In the genomic region with DNA sequence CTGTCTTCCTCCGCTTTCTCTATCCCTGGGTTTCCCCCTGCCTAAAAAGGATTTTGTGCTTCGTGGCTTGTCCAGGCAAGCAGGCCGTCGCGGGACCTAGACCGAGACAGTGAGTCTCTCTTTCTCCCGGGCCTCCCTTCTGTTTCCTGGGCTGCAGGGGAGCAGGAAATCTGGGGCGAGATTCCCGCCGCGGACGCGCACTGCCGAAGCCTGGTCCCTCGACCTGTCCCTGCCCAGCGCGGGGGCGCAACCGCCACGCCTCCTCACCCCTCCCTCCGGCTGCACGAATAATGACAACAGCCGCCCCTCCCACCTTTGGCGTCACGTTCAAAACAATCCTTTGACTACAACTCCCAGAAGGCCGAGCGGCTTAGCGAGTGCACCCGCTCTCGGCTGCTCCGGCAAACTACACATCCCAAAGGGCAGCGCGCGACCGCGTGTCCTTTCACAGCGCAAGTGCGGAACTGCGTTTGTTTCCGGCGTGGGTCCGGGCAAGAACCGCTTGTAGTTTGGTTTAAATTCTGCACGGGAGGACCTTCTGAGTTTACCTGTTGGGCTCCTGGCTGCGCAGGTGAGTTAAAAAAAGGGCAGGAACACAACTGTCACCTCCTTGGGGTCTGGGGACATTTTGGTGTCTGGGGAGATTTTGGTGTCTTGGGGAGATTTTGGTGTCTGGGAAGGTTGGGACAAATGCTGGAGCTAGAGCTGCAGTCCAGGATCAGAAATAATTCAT, we compare ENCODE assay signal across 1 cellular context.
A peak's percentile ranks its signal among the peaks of the same experiment; 100 is the strongest.
TF ChIP-seq lines count a peak whose summit lies in the region.

A gene (plus strand): TSS at position 473 of the 733 bp plus-strand sequence. CDS start 1,715 bp downstream, outside the sequence.

TF ChIP-seq in HEK293, 187 proteins besides CTCF, POLR2A, EP300 and RAD21 (continued from another document and continues in another):
- TF ChIP-seq, protein P1, sequence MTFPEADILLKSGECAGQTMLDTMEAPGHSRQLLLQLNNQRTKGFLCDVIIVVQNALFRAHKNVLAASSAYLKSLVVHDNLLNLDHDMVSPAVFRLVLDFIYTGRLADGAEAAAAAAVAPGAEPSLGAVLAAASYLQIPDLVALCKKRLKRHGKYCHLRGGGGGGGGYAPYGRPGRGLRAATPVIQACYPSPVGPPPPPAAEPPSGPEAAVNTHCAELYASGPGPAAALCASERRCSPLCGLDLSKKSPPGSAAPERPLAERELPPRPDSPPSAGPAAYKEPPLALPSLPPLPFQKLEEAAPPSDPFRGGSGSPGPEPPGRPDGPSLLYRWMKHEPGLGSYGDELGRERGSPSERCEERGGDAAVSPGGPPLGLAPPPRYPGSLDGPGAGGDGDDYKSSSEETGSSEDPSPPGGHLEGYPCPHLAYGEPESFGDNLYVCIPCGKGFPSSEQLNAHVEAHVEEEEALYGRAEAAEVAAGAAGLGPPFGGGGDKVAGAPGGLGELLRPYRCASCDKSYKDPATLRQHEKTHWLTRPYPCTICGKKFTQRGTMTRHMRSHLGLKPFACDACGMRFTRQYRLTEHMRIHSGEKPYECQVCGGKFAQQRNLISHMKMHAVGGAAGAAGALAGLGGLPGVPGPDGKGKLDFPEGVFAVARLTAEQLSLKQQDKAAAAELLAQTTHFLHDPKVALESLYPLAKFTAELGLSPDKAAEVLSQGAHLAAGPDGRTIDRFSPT (tag by site-specific recombination; IDR thresholded peaks at IDR 0.05): peak; percentile 72
- TF ChIP-seq ZNF302 (tag by site-specific recombination; IDR thresholded peaks at IDR 0.05; ENCODE audit: low read depth) (no peak), ZNF830 (tag by site-specific recombination; IDR thresholded peaks at IDR 0.05; ENCODE audit: low read depth) (no peak), OVOL3 (tag by site-specific recombination; IDR thresholded peaks at IDR 0.05) (no peak), ZNF335 (tag by site-specific recombination; conservative IDR thresholded peaks at IDR 0.05) (peak; percentile 81), ZNF112 (tag by site-specific recombination; IDR thresholded peaks at IDR 0.05) (no peak), ZXDB (tag by site-specific recombination; IDR thresholded peaks at IDR 0.05) (peak; percentile 77), TCF7L2 (IDR thresholded peaks at IDR 0.05; ENCODE audit: borderline replicate concordance, low read depth, low read length) (no peak), ZNF132 (tag by site-specific recombination; IDR thresholded peaks at IDR 0.05; ENCODE audit: borderline replicate concordance) (no peak), ZNF114 (tag by site-specific recombination; IDR thresholded peaks at IDR 0.05) (no peak), KLF16 (tag by site-specific recombination; IDR thresholded peaks at IDR 0.05) (peak; percentile 27; the same call in 1 of the 2 replicates), FEZF1 (tag by site-specific recombination; IDR thresholded peaks at IDR 0.05) (no peak), ZNF549 (tag by site-specific recombination; IDR thresholded peaks at IDR 0.05) (no peak), GLI4 (tag by site-specific recombination; IDR thresholded peaks at IDR 0.05) (no peak), ZNF350 (tag by site-specific recombination; IDR thresholded peaks at IDR 0.05) (no peak), HOXC10 (CRISPR knock-in tag; IDR thresholded peaks at IDR 0.05) (no peak), ZNF473 (tag by site-specific recombination; IDR thresholded peaks at IDR 0.05) (no peak), ZNF664 (tag by site-specific recombination; IDR thresholded peaks at IDR 0.05) (no peak), ZNF311 (tag by site-specific recombination; IDR thresholded peaks at IDR 0.05; ENCODE audit: borderline replicate concordance) (no peak), WT1 (tag by site-specific recombination; IDR thresholded peaks at IDR 0.05) (no peak), ZNF629 (tag by site-specific recombination; IDR thresholded peaks at IDR 0.05) (peak; percentile 86), ZNF600 (tag by site-specific recombination; IDR thresholded peaks at IDR 0.05) (no peak), ZNF510 (tag by site-specific recombination; IDR thresholded peaks at IDR 0.05; ENCODE audit: insufficient replicate concordance) (no peak), ZNF404 (tag by site-specific recombination; IDR thresholded peaks at IDR 0.05) (no peak), ZNF433 (tag by site-specific recombination; IDR thresholded peaks at IDR 0.05; ENCODE audit: low read depth) (no peak), GLIS2 (tag by site-specific recombination; IDR thresholded peaks at IDR 0.05) (peak; percentile 75), ZNF214 (tag by site-specific recombination; IDR thresholded peaks at IDR 0.05; ENCODE audit: borderline replicate concordance) (no peak), ZFP37 (tag by site-specific recombination; IDR thresholded peaks at IDR 0.05) (no peak), ZBTB17 (tag by site-specific recombination; IDR thresholded peaks at IDR 0.05) (peak; percentile 55), ZNF174 (tag by site-specific recombination; IDR thresholded peaks at IDR 0.05) (no peak), ZSCAN16 (tag by site-specific recombination; IDR thresholded peaks at IDR 0.05) (no peak), ZNF37A (tag by site-specific recombination; IDR thresholded peaks at IDR 0.05) (no peak), ZNF202 (tag by site-specific recombination; IDR thresholded peaks at IDR 0.05; ENCODE audit: borderline replicate concordance) (no peak), ZNF596 (tag by site-specific recombination; IDR thresholded peaks at IDR 0.05) (no peak), ZBTB8A (tag by site-specific recombination; IDR thresholded peaks at IDR 0.05) (no peak), ZNF157 (tag by site-specific recombination; IDR thresholded peaks at IDR 0.05) (no peak), ZNF211 (tag by site-specific recombination; IDR thresholded peaks at IDR 0.05; ENCODE audit: low read depth) (no peak), KLF9 (tag by site-specific recombination; IDR thresholded peaks at IDR 0.05; ENCODE audit: low read depth) (peak; percentile 99), ZNF626 (tag by site-specific recombination; IDR thresholded peaks at IDR 0.05) (no peak), ZNF621 (tag by site-specific recombination; IDR thresholded peaks at IDR 0.05) (no peak), ZNF768 (tag by site-specific recombination; IDR thresholded peaks at IDR 0.05) (no peak), ZNF658 (tag by site-specific recombination; IDR thresholded peaks at IDR 0.05) (no peak)
- TF ChIP-seq, protein P2, sequence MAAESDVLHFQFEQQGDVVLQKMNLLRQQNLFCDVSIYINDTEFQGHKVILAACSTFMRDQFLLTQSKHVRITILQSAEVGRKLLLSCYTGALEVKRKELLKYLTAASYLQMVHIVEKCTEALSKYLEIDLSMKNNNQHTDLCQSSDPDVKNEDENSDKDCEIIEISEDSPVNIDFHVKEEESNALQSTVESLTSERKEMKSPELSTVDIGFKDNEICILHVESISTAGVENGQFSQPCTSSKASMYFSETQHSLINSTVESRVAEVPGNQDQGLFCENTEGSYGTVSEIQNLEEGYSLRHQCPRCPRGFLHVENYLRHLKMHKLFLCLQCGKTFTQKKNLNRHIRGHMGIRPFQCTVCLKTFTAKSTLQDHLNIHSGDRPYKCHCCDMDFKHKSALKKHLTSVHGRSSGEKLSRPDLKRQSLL (tag by site-specific recombination; IDR thresholded peaks at IDR 0.05): no peak
- TF ChIP-seq, protein P3, sequence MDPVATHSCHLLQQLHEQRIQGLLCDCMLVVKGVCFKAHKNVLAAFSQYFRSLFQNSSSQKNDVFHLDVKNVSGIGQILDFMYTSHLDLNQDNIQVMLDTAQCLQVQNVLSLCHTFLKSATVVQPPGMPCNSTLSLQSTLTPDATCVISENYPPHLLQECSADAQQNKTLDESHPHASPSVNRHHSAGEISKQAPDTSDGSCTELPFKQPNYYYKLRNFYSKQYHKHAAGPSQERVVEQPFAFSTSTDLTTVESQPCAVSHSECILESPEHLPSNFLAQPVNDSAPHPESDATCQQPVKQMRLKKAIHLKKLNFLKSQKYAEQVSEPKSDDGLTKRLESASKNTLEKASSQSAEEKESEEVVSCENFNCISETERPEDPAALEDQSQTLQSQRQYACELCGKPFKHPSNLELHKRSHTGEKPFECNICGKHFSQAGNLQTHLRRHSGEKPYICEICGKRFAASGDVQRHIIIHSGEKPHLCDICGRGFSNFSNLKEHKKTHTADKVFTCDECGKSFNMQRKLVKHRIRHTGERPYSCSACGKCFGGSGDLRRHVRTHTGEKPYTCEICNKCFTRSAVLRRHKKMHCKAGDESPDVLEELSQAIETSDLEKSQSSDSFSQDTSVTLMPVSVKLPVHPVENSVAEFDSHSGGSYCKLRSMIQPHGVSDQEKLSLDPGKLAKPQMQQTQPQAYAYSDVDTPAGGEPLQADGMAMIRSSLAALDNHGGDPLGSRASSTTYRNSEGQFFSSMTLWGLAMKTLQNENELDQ (tag by site-specific recombination; IDR thresholded peaks at IDR 0.05; ENCODE audit: low read depth): no peak
- TF ChIP-seq, protein P4, sequence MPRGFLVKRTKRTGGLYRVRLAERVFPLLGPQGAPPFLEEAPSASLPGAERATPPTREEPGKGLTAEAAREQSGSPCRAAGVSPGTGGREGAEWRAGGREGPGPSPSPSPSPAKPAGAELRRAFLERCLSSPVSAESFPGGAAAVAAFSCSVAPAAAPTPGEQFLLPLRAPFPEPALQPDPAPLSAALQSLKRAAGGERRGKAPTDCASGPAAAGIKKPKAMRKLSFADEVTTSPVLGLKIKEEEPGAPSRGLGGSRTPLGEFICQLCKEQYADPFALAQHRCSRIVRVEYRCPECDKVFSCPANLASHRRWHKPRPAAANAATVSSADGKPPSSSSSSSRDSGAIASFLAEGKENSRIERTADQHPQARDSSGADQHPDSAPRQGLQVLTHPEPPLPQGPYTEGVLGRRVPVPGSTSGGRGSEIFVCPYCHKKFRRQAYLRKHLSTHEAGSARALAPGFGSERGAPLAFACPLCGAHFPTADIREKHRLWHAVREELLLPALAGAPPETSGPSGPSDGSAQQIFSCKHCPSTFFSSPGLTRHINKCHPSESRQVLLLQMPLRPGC (tag by site-specific recombination; IDR thresholded peaks at IDR 0.05): no peak
- TF ChIP-seq, protein P5, sequence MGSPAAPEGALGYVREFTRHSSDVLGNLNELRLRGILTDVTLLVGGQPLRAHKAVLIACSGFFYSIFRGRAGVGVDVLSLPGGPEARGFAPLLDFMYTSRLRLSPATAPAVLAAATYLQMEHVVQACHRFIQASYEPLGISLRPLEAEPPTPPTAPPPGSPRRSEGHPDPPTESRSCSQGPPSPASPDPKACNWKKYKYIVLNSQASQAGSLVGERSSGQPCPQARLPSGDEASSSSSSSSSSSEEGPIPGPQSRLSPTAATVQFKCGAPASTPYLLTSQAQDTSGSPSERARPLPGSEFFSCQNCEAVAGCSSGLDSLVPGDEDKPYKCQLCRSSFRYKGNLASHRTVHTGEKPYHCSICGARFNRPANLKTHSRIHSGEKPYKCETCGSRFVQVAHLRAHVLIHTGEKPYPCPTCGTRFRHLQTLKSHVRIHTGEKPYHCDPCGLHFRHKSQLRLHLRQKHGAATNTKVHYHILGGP (tag by site-specific recombination; IDR thresholded peaks at IDR 0.05): no peak
- TF ChIP-seq, protein P6, sequence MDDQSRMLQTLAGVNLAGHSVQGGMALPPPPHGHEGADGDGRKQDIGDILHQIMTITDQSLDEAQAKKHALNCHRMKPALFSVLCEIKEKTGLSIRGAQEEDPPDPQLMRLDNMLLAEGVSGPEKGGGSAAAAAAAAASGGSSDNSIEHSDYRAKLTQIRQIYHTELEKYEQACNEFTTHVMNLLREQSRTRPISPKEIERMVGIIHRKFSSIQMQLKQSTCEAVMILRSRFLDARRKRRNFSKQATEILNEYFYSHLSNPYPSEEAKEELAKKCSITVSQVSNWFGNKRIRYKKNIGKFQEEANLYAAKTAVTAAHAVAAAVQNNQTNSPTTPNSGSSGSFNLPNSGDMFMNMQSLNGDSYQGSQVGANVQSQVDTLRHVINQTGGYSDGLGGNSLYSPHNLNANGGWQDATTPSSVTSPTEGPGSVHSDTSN (CRISPR knock-in tag; IDR thresholded peaks at IDR 0.05): 0 out of 2 replicates have a peak, but pooled peaks have one; percentile 61
- TF ChIP-seq, protein P7, sequence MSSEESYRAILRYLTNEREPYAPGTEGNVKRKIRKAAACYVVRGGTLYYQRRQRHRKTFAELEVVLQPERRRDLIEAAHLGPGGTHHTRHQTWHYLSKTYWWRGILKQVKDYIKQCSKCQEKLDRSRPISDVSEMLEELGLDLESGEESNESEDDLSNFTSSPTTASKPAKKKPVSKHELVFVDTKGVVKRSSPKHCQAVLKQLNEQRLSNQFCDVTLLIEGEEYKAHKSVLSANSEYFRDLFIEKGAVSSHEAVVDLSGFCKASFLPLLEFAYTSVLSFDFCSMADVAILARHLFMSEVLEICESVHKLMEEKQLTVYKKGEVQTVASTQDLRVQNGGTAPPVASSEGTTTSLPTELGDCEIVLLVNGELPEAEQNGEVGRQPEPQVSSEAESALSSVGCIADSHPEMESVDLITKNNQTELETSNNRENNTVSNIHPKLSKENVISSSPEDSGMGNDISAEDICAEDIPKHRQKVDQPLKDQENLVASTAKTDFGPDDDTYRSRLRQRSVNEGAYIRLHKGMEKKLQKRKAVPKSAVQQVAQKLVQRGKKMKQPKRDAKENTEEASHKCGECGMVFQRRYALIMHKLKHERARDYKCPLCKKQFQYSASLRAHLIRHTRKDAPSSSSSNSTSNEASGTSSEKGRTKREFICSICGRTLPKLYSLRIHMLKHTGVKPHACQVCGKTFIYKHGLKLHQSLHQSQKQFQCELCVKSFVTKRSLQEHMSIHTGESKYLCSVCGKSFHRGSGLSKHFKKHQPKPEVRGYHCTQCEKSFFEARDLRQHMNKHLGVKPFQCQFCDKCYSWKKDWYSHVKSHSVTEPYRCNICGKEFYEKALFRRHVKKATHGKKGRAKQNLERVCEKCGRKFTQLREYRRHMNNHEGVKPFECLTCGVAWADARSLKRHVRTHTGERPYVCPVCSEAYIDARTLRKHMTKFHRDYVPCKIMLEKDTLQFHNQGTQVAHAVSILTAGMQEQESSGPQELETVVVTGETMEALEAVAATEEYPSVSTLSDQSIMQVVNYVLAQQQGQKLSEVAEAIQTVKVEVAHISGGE (tag by site-specific recombination; conservative IDR thresholded peaks at IDR 0.05; ENCODE audit: low read depth): peak; percentile 85
- TF ChIP-seq, protein P8, sequence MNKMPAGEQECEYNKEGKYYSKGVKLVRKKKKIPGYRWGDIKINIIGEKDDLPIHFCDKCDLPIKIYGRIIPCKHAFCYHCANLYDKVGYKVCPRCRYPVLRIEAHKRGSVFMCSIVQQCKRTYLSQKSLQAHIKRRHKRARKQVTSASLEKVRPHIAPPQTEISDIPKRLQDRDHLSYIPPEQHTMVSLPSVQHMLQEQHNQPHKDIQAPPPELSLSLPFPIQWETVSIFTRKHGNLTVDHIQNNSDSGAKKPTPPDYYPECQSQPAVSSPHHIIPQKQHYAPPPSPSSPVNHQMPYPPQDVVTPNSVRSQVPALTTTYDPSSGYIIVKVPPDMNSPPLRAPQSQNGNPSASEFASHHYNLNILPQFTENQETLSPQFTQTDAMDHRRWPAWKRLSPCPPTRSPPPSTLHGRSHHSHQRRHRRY (tag by site-specific recombination; IDR thresholded peaks at IDR 0.05): no peak
- TF ChIP-seq, protein P9, sequence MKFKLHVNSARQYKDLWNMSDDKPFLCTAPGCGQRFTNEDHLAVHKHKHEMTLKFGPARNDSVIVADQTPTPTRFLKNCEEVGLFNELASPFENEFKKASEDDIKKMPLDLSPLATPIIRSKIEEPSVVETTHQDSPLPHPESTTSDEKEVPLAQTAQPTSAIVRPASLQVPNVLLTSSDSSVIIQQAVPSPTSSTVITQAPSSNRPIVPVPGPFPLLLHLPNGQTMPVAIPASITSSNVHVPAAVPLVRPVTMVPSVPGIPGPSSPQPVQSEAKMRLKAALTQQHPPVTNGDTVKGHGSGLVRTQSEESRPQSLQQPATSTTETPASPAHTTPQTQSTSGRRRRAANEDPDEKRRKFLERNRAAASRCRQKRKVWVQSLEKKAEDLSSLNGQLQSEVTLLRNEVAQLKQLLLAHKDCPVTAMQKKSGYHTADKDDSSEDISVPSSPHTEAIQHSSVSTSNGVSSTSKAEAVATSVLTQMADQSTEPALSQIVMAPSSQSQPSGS (tag by site-specific recombination; IDR thresholded peaks at IDR 0.05; ENCODE audit: low read depth): no peak
